In genomic region chr12:5580911-5581488, GRCh38 we compare ENCODE assay signal across 31 cellular contexts.
DNase-seq lines count a peak whose midpoint lies in the region; ATAC-seq and TF ChIP-seq lines count a peak whose summit lies in the region.
"Had no signal": no experiment of that assay in that cellular context is flagged by ENCODE, and none has a peak within 500 bp of the region (broad histone marks: within the 10 kb centered on the region; RNA-seq: fewer than 3 reads in every experiment).

No MANE protein-coding gene starts in this region.

- H3K27me3 ChIP-seq in BLaER1 = no peaks in the 10 kb centered on the region
- H3K27me3 ChIP-seq in adipocyte (replicated peaks; ENCODE audit: control insufficient read depth, insufficient read depth, low read length) = no peaks in the 10 kb centered on the region
- H3K27me3 ChIP-seq in ovary = no peaks in the 10 kb centered on the region
- H3K27me3 ChIP-seq: foreskin keratinocyte had no signal

- TF ChIP-seq CTCF in AG04449 (IDR thresholded peaks at IDR 0.05; ENCODE audit: insufficient read depth, low read length, missing control alignments) = no peak
- TF ChIP-seq CTCF in ovary (IDR thresholded peaks at IDR 0.05) = no peak

- peaks cover 6% of the 10 kb centered on the region for H3K27me3 Mint-ChIP-seq in activated CD4-positive, alpha-beta T cell treated with anti-CD3 and anti-CD28 coated beads, Interleukin-2, amount 10 ng/mL, durations not matched to agents 7 days and 5 days
- H3K27me3 Mint-ChIP-seq: stimulated activated naive CD8-positive, alpha-beta T cell treated with anti-CD3 and anti-CD28 coated beads, Interleukin-15, Interleukin-2, amounts not matched to agents 100 ng/mL and 50 ng/mL, for 24 hours had no signal

- H3K4me1 ChIP-seq in BLaER1 = peaks cover 31% of the 10 kb centered on the region
- H3K4me1 ChIP-seq in adipocyte (ENCODE audit: control insufficient read depth, insufficient read depth, low read length) = peaks cover 23% of the 10 kb centered on the region
- peaks cover 2% of the 10 kb centered on the region for H3K4me1 ChIP-seq in ovary (ENCODE audit: insufficient read depth)
- H3K4me1 ChIP-seq: foreskin keratinocyte, HAP-1 had no signal

- H3K4me2 ChIP-seq in BLaER1 = peak overlapping the region; percentile 11; the same call in 1 of the 2 replicates
- H3K4me2 ChIP-seq: A549, KMS-11 had no signal

- no peaks in the 10 kb centered on the region for H3K4me1 Mint-ChIP-seq in activated CD4-positive, alpha-beta T cell treated with anti-CD3 and anti-CD28 coated beads, Interleukin-2, amount 10 ng/mL, durations not matched to agents 7 days and 5 days
- H3K4me1 Mint-ChIP-seq: activated CD4-positive, alpha-beta T cell treated with anti-CD3 and anti-CD28 coated beads for 36 hours had no signal

- peak; percentile 73 for ATAC-seq in left ventricle myocardium superior
- ATAC-seq: A549; activated CD4-positive, alpha-beta T cell treated with anti-CD3 and anti-CD28 coated beads for 36 hours; foreskin keratinocyte; natural killer cell treated with Interleukin-12 subunit alpha and Interleukin-12 subunit beta and Interleukin-15 and Interleukin-18, amount 100 ng/mL, for 72 hours; Panc1 had no signal

- no peak for TF ChIP-seq POLR2A in ovary (IDR thresholded peaks at IDR 0.05)

- H3K4me3 Mint-ChIP-seq in activated CD4-positive, alpha-beta T cell treated with anti-CD3 and anti-CD28 coated beads, Interleukin-2, amount 10 ng/mL, durations not matched to agents 7 days and 5 days = no peak overlapping the region
- H3K4me3 Mint-ChIP-seq: activated CD4-positive, alpha-beta T cell treated with anti-CD3 and anti-CD28 coated beads for 36 hours; activated naive CD8-positive, alpha-beta T cell; natural killer cell treated with Interleukin-12 subunit alpha and Interleukin-12 subunit beta and Interleukin-15 and Interleukin-18, amount 100 ng/mL, for 72 hours; stimulated activated naive CD8-positive, alpha-beta T cell treated with anti-CD3 and anti-CD28 coated beads, Interleukin-15, Interleukin-2, amounts not matched to agents 100 ng/mL and 50 ng/mL, for 24 hours had no signal

- no peak overlapping the region for H3K9ac ChIP-seq in BLaER1
- no peak overlapping the region for H3K9ac ChIP-seq in adipocyte (ENCODE audit: low read length)
- H3K9ac ChIP-seq: KMS-11 had no signal

- no peaks in the 10 kb centered on the region for H3K9me3 Mint-ChIP-seq in activated CD4-positive, alpha-beta T cell treated with anti-CD3 and anti-CD28 coated beads, Interleukin-2, amount 10 ng/mL, durations not matched to agents 7 days and 5 days
- H3K9me3 Mint-ChIP-seq: natural killer cell treated with Interleukin-12 subunit alpha and Interleukin-12 subunit beta and Interleukin-15 and Interleukin-18, amount 100 ng/mL, for 72 hours; stimulated activated naive CD8-positive, alpha-beta T cell treated with anti-CD3 and anti-CD28 coated beads, Interleukin-15, Interleukin-2, amounts not matched to agents 100 ng/mL and 50 ng/mL, for 24 hours had no signal

- DNase-seq in AG04449 (ENCODE audit: low read depth, low spot score) = peak; percentile 72
- peak; percentile 60 for DNase-seq in adipocyte (ENCODE audit: low read depth)
- DNase-seq in left ventricle myocardium superior = peak; percentile 32
- no peak for DNase-seq in NCI-H82 (lab: John Stamatoyannopoulos, UW)
- no peak for DNase-seq in activated CD4-positive, alpha-beta T cell treated with anti-CD3 and anti-CD28 coated beads, Interleukin-2, amount 10 ng/mL, durations not matched to agents 7 days and 5 days
- DNase-seq in ovary = no peak
- DNase-seq in activated CD4-positive, alpha-beta T cell treated with anti-CD3 and anti-CD28 coated beads for 48 hours = no peak
- DNase-seq: activated CD4-positive, alpha-beta T cell treated with anti-CD3 and anti-CD28 coated beads for 36 hours; activated effector memory CD4-positive, alpha-beta T cell treated with anti-CD3 and anti-CD28 coated beads, Interleukin-2, amount 50 U/mL, for 16 hours; C1 segment of cervical spinal cord; caudate nucleus; DMS153; effector memory CD4-positive, alpha-beta T cell; foreskin keratinocyte; kidney glomerular epithelial cell; MM.1S; NCI-H1436; NCI-H345; NCI-H69; SIG-M5; stimulated activated CD4-positive, alpha-beta T cell treated with anti-CD3 and anti-CD28 coated beads, Interleukin-1b, Interleukin-23, amount 100 ng/mL, for 48 hours had no signal

- CTCF ChIA-PET in AG04449 (lab: Yijun Ruan, JAX) = interaction anchor here (0.9 to 1.3 kb wide), 3 partner anchors 15 to 152 kb away, joined by 3 read pairs; no protein-coding TSS in a partner anchor
- CTCF ChIA-PET in activated CD4-positive, alpha-beta T cell treated with anti-CD3 and anti-CD28 coated beads, Interleukin-2, amount 10 ng/mL, durations not matched to agents 7 days and 5 days (lab: Charles Lee) = no interaction called here

- H3K9me3 ChIP-seq in BLaER1 (no peaks in the 10 kb centered on the region), adipocyte (ENCODE audit: control insufficient read depth, low read length) (no peaks in the 10 kb centered on the region), ovary (no peaks in the 10 kb centered on the region)
- H3K9me3 ChIP-seq: A549, HAP-1, thoracic aorta had no signal

- WGBS in ovary, 3 donors = 19 to 31% (median 27%) methylated on average over 4 of the region's 4 CpGs

- no peaks in the 10 kb centered on the region for H4K20me1 ChIP-seq in BLaER1

- POLR2A ChIA-PET in AG04449 (lab: Yijun Ruan, JAX) = no interaction called here
- POLR2A ChIA-PET in activated CD4-positive, alpha-beta T cell treated with anti-CD3 and anti-CD28 coated beads, Interleukin-2, amount 10 ng/mL, durations not matched to agents 7 days and 5 days (lab: Charles Lee) = no interaction called here

- H3K27ac ChIP-seq in BLaER1 = no peak overlapping the region
- H3K27ac ChIP-seq in ovary = no peak overlapping the region
- H3K27ac ChIP-seq: A549, foreskin keratinocyte, KMS-11, VCaP had no signal

- H3K4me3 ChIP-seq in AG04449 (ENCODE audit: low read depth, low read length) (no peak overlapping the region), BLaER1 (no peak overlapping the region), adipocyte (ENCODE audit: low read length) (no peak overlapping the region), ovary (no peak overlapping the region)
- H3K4me3 ChIP-seq: A549, HAP-1, thoracic aorta had no signal

- H3K36me3 Mint-ChIP-seq in activated CD4-positive, alpha-beta T cell treated with anti-CD3 and anti-CD28 coated beads, Interleukin-2, amount 10 ng/mL, durations not matched to agents 7 days and 5 days (ENCODE audit: low read depth) = no peaks in the 10 kb centered on the region
- H3K36me3 Mint-ChIP-seq: activated naive CD8-positive, alpha-beta T cell; natural killer cell treated with Interleukin-12 subunit alpha and Interleukin-12 subunit beta and Interleukin-15 and Interleukin-18, amount 100 ng/mL, for 72 hours had no signal

- H3K36me3 ChIP-seq in BLaER1 (no peaks in the 10 kb centered on the region), adipocyte (ENCODE audit: control insufficient read depth, insufficient read depth, low read length, severe bottlenecking) (no peaks in the 10 kb centered on the region), ovary (no peaks in the 10 kb centered on the region)
- H3K36me3 ChIP-seq: HAP-1, thoracic aorta had no signal

- no peak for TF ChIP-seq EP300 in ovary (IDR thresholded peaks at IDR 0.05)

- no peak overlapping the region for H3K27ac Mint-ChIP-seq in activated CD4-positive, alpha-beta T cell treated with anti-CD3 and anti-CD28 coated beads, Interleukin-2, amount 10 ng/mL, durations not matched to agents 7 days and 5 days
- H3K27ac Mint-ChIP-seq: activated CD4-positive, alpha-beta T cell treated with anti-CD3 and anti-CD28 coated beads for 36 hours; activated naive CD8-positive, alpha-beta T cell; natural killer cell treated with Interleukin-12 subunit alpha and Interleukin-12 subunit beta and Interleukin-15 and Interleukin-18, amount 100 ng/mL, for 72 hours; stimulated activated naive CD8-positive, alpha-beta T cell treated with anti-CD3 and anti-CD28 coated beads, Interleukin-15, Interleukin-2, amounts not matched to agents 100 ng/mL and 50 ng/mL, for 24 hours had no signal

- intact Hi-C loops in left ventricle myocardium superior (cut with micrococcal nuclease) = no loop called here
- intact Hi-C loops in ovary (cut with DNase I) = no loop called here

Comparison
In these comparisons a context has a peak if more than half of its experiments do, and no peak if none do; other contexts are left out.
1. DNase-seq: peak in AG04449 (single experiment), adipocyte (single experiment) and left ventricle myocardium superior (single experiment); none in NCI-H82 (single experiment), activated CD4-positive, alpha-beta T cell treated with anti-CD3 and anti-CD28 coated beads, Interleukin-2, amount 10 ng/mL, durations not matched to agents 7 days and 5 days (single experiment), ovary (0 of 5) and activated CD4-positive, alpha-beta T cell treated with anti-CD3 and anti-CD28 coated beads for 48 hours (single experiment).